23 cellular contexts compared by ENCODE assay signal in the genomic region with DNA sequence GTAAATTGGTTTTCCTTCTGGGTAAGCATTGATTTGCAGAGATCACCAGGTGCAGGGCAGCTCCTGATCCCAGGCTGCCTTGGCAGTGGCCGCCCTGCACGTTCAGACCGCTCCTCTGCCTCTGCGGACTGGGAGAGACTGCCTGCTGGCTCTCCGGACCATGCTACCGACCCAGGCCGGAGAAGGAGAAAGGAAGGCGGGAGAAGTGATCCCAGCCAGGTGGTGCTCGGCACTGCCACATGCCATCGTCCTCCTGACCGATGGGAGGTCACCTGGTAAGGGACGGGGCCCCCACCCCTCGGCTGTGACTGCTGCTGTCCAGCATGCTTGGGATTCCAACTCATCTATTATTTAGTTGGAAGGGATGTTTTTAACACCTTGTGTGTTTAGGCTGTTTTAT.
"Had no signal": no experiment of that assay in that cellular context is flagged by ENCODE, and none has a peak within 500 bp of the region (broad histone marks: within the 10 kb centered on the region; RNA-seq: fewer than 3 reads in every experiment).

No MANE protein-coding gene starts in this region.

- H3K9me3 ChIP-seq: adrenal gland had no signal

- ATAC-seq: activated CD4-positive, CD25-positive, alpha-beta regulatory T cell treated with anti-CD3 and anti-CD28 coated beads, Interleukin-2, amount 50 U/mL, for 24 hours; activated CD8-positive, alpha-beta T cell treated with anti-CD3 and anti-CD28 coated beads, Interleukin-2, amount 10 ng/mL, durations not matched to agents 7 days and 5 days had no signal

- H3K4me1 Mint-ChIP-seq: activated naive CD8-positive, alpha-beta T cell treated with anti-CD3 and anti-CD28 coated beads, Interleukin-2, amount 10 ng/mL, durations not matched to agents 7 days and 5 days had no signal

- H3K36me3 Mint-ChIP-seq: activated naive CD8-positive, alpha-beta T cell treated with anti-CD3 and anti-CD28 coated beads, Interleukin-2, amount 10 ng/mL, durations not matched to agents 7 days and 5 days had no signal

- H3K4me1 ChIP-seq: adrenal gland had no signal

- H3K36me3 ChIP-seq: adrenal gland, WERI-Rb-1 had no signal

- H3K27ac ChIP-seq: adrenal gland, WERI-Rb-1 had no signal

- H3K9me3 Mint-ChIP-seq: activated naive CD8-positive, alpha-beta T cell treated with anti-CD3 and anti-CD28 coated beads, Interleukin-2, amount 10 ng/mL, durations not matched to agents 7 days and 5 days had no signal

- H3K4me3 Mint-ChIP-seq: activated CD8-positive, alpha-beta T cell treated with anti-CD3 and anti-CD28 coated beads, Interleukin-2, amount 10 ng/mL, durations not matched to agents 7 days and 5 days; activated naive CD8-positive, alpha-beta T cell treated with anti-CD3 and anti-CD28 coated beads, Interleukin-2, amount 10 ng/mL, durations not matched to agents 7 days and 5 days had no signal

- H3K27ac Mint-ChIP-seq: activated CD8-positive, alpha-beta T cell treated with anti-CD3 and anti-CD28 coated beads, Interleukin-2, amount 10 ng/mL, durations not matched to agents 7 days and 5 days; activated naive CD8-positive, alpha-beta T cell treated with anti-CD3 and anti-CD28 coated beads, Interleukin-2, amount 10 ng/mL, durations not matched to agents 7 days and 5 days had no signal

- DNase-seq: activated CD4-positive, alpha-beta T cell treated with anti-CD3 and anti-CD28 coated beads for 4 hours; activated CD4-positive, alpha-beta T cell treated with anti-CD3 and anti-CD28 coated beads, Interleukin-2, amount 50 U/mL, for 4 hours; activated CD8-positive, alpha-beta memory T cell treated with anti-CD3 and anti-CD28 coated beads, Interleukin-2, amount 50 U/mL, for 48 hours; activated CD8-positive, alpha-beta T cell treated with anti-CD3 and anti-CD28 coated beads, Interleukin-2, amount 10 ng/mL, durations not matched to agents 7 days and 5 days; activated naive CD4-positive, alpha-beta T cell treated with anti-CD3 and anti-CD28 coated beads, Interleukin-2, amount 50 U/mL, for 16 hours; activated naive CD8-positive, alpha-beta T cell treated with anti-CD3 and anti-CD28 coated beads, Interleukin-2, amount 10 ng/mL, durations not matched to agents 7 days and 5 days; activated T-cell treated with anti-CD3 and anti-CD28 coated beads, Interleukin-2, amount 50 U/mL, for 1 hour; adrenal gland; anterior cingulate cortex; KBM-7; NCI-H1048; NCI-H146; NCI-H187 treated with DMSO at 0.1 percent for 48 hours; NCI-H2081 treated with DMSO at 0.1 percent for 48 hours; NCI-H2171; NCI-H345; NCI-H510A; NCI-H526 treated with DMSO at 0.1 percent for 48 hours; NCI-H82; SIG-M5; T-helper 1 cell; WERI-Rb-1 had no signal

- H3K27me3 ChIP-seq: adrenal gland had no signal

- H3K4me3 ChIP-seq: adrenal gland had no signal
